Comparison of ENCODE assay signal across 24 cellular contexts in the genomic region with DNA sequence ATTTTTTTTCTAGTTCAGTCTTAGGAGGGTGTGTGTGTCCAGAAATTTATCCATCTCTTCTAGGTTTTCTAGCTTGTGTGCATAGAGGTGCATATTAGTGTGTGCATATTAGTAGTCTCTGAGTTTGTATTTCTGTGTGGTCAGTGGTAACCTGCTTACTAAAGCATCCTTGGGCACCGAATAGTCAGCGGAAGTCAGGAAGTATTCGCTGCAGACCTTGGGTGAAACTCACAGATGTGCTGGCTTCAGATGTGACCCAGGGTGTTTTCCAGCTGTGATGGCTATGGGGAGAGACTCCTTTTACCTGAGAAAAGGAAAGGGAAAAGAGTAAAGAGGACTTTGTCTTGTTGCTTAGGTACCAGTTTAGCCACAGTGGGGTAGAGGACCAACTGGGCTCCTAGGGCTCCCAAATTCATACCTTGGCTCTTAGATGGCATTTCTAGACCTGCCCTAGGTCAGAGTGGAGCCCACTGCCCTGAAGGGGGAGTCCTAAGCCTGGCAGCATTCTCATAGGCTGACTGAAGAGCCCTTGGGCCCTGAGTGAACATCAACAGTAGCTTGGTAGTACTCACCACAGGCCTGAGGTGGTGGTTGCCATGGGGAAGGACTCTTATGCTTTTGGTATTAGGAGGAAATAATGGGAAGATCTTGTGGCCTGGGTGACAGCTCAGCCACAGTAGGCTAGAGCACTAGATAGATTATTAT.
"Had no signal": no experiment of that assay in that cellular context is flagged by ENCODE, and none has a peak within 500 bp of the region (broad histone marks: within the 10 kb centered on the region; RNA-seq: fewer than 3 reads in every experiment).

No MANE protein-coding gene starts in this region.

- H3K27me3 ChIP-seq: brain microvascular endothelial cell, cardiac muscle cell, SJSA1 had no signal

- H3K4me1 ChIP-seq: SJSA1 had no signal

- H3K4me3 ChIP-seq: cardiac muscle cell, SJSA1 had no signal

- ATAC-seq: activated T-helper 17 cell treated with anti-CD3 and anti-CD28 coated beads, Interleukin-2, amount 50 U/mL, for 72 hours; PC-3; SK-N-SH treated with all-trans-retinoic acid at 6 μM for 48 hours had no signal

- H3K36me3 ChIP-seq: brain microvascular endothelial cell, cardiac muscle cell, SJSA1 had no signal

- H3K9me3 ChIP-seq: SJSA1 had no signal

- H3K27ac ChIP-seq: brain microvascular endothelial cell, cardiac muscle cell, SJSA1 had no signal

- FAIRE-seq: RCC 7860 had no signal

- DNase-seq: activated CD4-positive, alpha-beta memory T cell treated with anti-CD3 and anti-CD28 coated beads, Interleukin-2, amount 10 ng/mL, durations not matched to agents 7 days and 5 days; activated CD4-positive, alpha-beta T cell treated with anti-CD3 and anti-CD28 coated beads, Interleukin-2, amount 10 ng/mL, durations not matched to agents 7 days and 5 days; activated CD4-positive, CD25-positive, alpha-beta regulatory T cell; activated gamma-delta T cell; activated naive CD4-positive, alpha-beta T cell treated with anti-CD3 and anti-CD28 coated beads for 36 hours; activated T-cell treated with anti-CD3 and anti-CD28 coated beads for 4 hours; activated T-cell treated with anti-CD3 and anti-CD28 coated beads, Interleukin-2, amount 50 U/mL, for 48 hours; brain microvascular endothelial cell; Kasumi-1; KBM-7; NCI-H1092 treated with DMSO at 0.1 percent for 48 hours; NCI-H1417 treated with DMSO at 0.1 percent for 48 hours; NCI-H1694; NCI-H2029; NCI-H2107; NCI-H510A treated with DMSO at 0.1 percent for 48 hours; NCI-H69; PC-3; SHP77 had no signal
